ENCODE assay signal across 25 cellular contexts in the genomic region with DNA sequence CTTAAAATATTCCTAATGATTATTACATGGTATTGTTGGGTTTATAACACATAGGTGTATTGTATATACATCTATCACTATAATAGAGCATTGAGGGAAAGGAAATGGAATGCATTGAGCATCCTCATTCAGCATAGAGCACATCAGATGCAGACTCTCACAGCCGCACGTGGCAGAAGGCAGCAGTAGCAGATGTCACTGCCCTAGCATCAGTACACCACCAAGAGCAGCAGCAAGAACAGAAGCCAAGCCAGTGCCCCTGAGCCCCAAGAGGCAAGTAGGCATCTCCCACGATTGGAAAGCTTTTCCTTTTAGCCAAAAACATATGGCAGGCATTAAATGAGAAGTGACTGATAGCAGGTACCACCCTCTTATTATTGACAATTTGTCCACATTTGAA.
"Had no signal": no experiment of that assay in that cellular context is flagged by ENCODE, and none has a peak within 500 bp of the region (broad histone marks: within the 10 kb centered on the region; RNA-seq: fewer than 3 reads in every experiment).

No MANE protein-coding gene starts in this region.

- H3K4me2 ChIP-seq: neural progenitor cell, smooth muscle cell had no signal

- H3K4me3 ChIP-seq: left lung, lower lobe of right lung, neural progenitor cell, ovary, right atrium auricular region, right lobe of liver, smooth muscle cell, tibial nerve, uterus had no signal

- H3K36me3 ChIP-seq: left lung, lower lobe of right lung, neural progenitor cell, ovary, right atrium auricular region, right lobe of liver, tibial nerve, uterus had no signal

- H3K27ac ChIP-seq: left lung, lower lobe of right lung, neural progenitor cell, ovary, right atrium auricular region, right lobe of liver, tibial nerve, uterus had no signal

- H2AFZ ChIP-seq: neural progenitor cell had no signal

- H3K27me3 ChIP-seq: left lung, neural progenitor cell, ovary, right atrium auricular region, right lobe of liver, tibial nerve, uterus had no signal

- DNase-seq: immature natural killer cell; kidney; left colon; left lung; lower lobe of right lung; mammary epithelial cell; mesendoderm; naive B cell; natural killer cell; nephron progenitor cell; ovary; right lobe of liver; stimulated activated CD4-positive, alpha-beta T cell treated with anti-CD3 and anti-CD28 coated beads, Interleukin-1b, Interleukin-23, amount 100 ng/mL, for 48 hours; stimulated activated CD4-positive, alpha-beta T cell treated with anti-CD3 and anti-CD28 coated beads, Interleukin-2, amount 100 ng/mL, for 48 hours; stimulated activated CD4-positive, alpha-beta T cell treated with anti-CD3 and anti-CD28 coated beads, Interleukin-4, amount 100 ng/mL, for 4 hours; stimulated activated CD8-positive, alpha-beta memory T cell treated with anti-CD3 and anti-CD28 coated beads, Interleukin-4, amount 100 ng/mL, for 48 hours; stimulated activated naive CD4-positive, alpha-beta T cell treated with Interleukin-2 at 50 U/mL for 16 hours; stimulated activated naive CD8-positive, alpha-beta T cell treated with anti-CD3 and anti-CD28 coated beads, Interleukin-15, amount 100 ng/mL, for 72 hours; substantia nigra; uterus had no signal

- H3K4me1 ChIP-seq: lower lobe of right lung, right lobe of liver had no signal

- H3K9ac ChIP-seq: neural progenitor cell had no signal

- ATAC-seq: left colon; left lung; lower lobe of right lung; right lobe of liver; stimulated activated memory B cell treated with anti-CD40 and anti-IgM and Interleukin-4, amounts not matched to agents 10 μg/mL and 1 μg/mL and 100 μg/mL, for 72 hours; stimulated activated naive CD8-positive, alpha-beta T cell treated with anti-CD3 and anti-CD28 coated beads, Interleukin-15, amount 100 ng/mL, for 72 hours had no signal

- H3K9me3 ChIP-seq: left lung, lower lobe of right lung, ovary, right lobe of liver, uterus had no signal
